ENCODE assay signal across 14 cellular contexts in genomic region chr7:1727812-1728570, GRCh38.
"Had no signal": no experiment of that assay in that cellular context is flagged by ENCODE, and none has a peak within 500 bp of the region (broad histone marks: within the 10 kb centered on the region; RNA-seq: fewer than 3 reads in every experiment).

No MANE protein-coding gene starts in this region.

- ATAC-seq: gastrocnemius medialis; left cardiac atrium; left ventricle myocardium superior; naive thymus-derived CD4-positive, alpha-beta T cell had no signal

- H3K4me3 Mint-ChIP-seq: naive thymus-derived CD4-positive, alpha-beta T cell; nephron progenitor cell had no signal

- DNase-seq: effector memory CD4-positive, alpha-beta T cell; gastrocnemius medialis; kidney; left cardiac atrium; left ventricle myocardium superior; mesenchymal stem cell; naive thymus-derived CD4-positive, alpha-beta T cell; nephron progenitor cell; small intestine; stimulated activated CD4-positive, alpha-beta T cell treated with anti-CD3 and anti-CD28 coated beads, Interleukin-12 subunit alpha, Interleukin-12 subunit beta, amount 100 ng/mL, for 4 hours; stimulated activated naive CD4-positive, alpha-beta T cell; stomach; substantia nigra; transverse colon had no signal

- H3K27ac Mint-ChIP-seq: naive thymus-derived CD4-positive, alpha-beta T cell; nephron progenitor cell had no signal
